ENCODE assay signal across 19 cellular contexts in genomic region chr1:219506337-219506944, GRCh38.
"Had no signal": no experiment of that assay in that cellular context is flagged by ENCODE, and none has a peak within 500 bp of the region (broad histone marks: within the 10 kb centered on the region; RNA-seq: fewer than 3 reads in every experiment).

No MANE protein-coding gene starts in this region.

- H3K27me3 ChIP-seq: cardiac muscle cell, heart right ventricle, sigmoid colon, testis, upper lobe of right lung had no signal

- H3K4me1 Mint-ChIP-seq: activated CD8-positive, alpha-beta memory T cell treated with anti-CD3 and anti-CD28 coated beads, Interleukin-2, amount 10 ng/mL, durations not matched to agents 7 days and 5 days; activated naive CD4-positive, alpha-beta T cell treated with anti-CD3 and anti-CD28 coated beads, Interleukin-2, amount 10 ng/mL, durations not matched to agents 7 days and 5 days; memory B cell; stimulated activated naive CD8-positive, alpha-beta T cell treated with anti-CD3 and anti-CD28 coated beads, Interleukin-15, amount 100 ng/mL, for 72 hours had no signal

- H3K9me3 Mint-ChIP-seq: activated CD4-positive, alpha-beta memory T cell treated with anti-CD3 and anti-CD28 coated beads for 36 hours; activated naive CD4-positive, alpha-beta T cell treated with anti-CD3 and anti-CD28 coated beads, Interleukin-2, amount 10 ng/mL, durations not matched to agents 7 days and 5 days; activated T-helper 2 cell treated with anti-CD3 and anti-CD28 coated beads, Interferon-gamma antibody, Interleukin-2, Interleukin-4, amounts not matched to agents 10 μg/mL and 5 μg/mL and 100 μg/mL, durations not matched to agents 14 hours and 24 hours and 36 hours; memory B cell; stimulated activated naive CD8-positive, alpha-beta T cell treated with anti-CD3 and anti-CD28 coated beads, Interleukin-15, amount 100 ng/mL, for 72 hours had no signal

- H3K36me3 Mint-ChIP-seq: activated CD4-positive, alpha-beta memory T cell treated with anti-CD3 and anti-CD28 coated beads for 36 hours; activated CD8-positive, alpha-beta memory T cell treated with anti-CD3 and anti-CD28 coated beads, Interleukin-2, amount 10 ng/mL, durations not matched to agents 7 days and 5 days; activated naive CD4-positive, alpha-beta T cell treated with anti-CD3 and anti-CD28 coated beads, Interleukin-2, amount 10 ng/mL, durations not matched to agents 7 days and 5 days; memory B cell; natural killer cell treated with Interleukin-12 subunit alpha and Interleukin-12 subunit beta and Interleukin-15 and Interleukin-18, amount 100 ng/mL, for 72 hours had no signal

- H3K27ac Mint-ChIP-seq: activated CD4-positive, alpha-beta memory T cell treated with anti-CD3 and anti-CD28 coated beads for 36 hours; activated CD8-positive, alpha-beta memory T cell treated with anti-CD3 and anti-CD28 coated beads, Interleukin-2, amount 10 ng/mL, durations not matched to agents 7 days and 5 days; activated naive CD4-positive, alpha-beta T cell treated with anti-CD3 and anti-CD28 coated beads, Interleukin-2, amount 10 ng/mL, durations not matched to agents 7 days and 5 days; activated T-helper 2 cell treated with anti-CD3 and anti-CD28 coated beads, Interferon-gamma antibody, Interleukin-2, Interleukin-4, amounts not matched to agents 10 μg/mL and 5 μg/mL and 100 μg/mL, durations not matched to agents 14 hours and 24 hours and 36 hours; memory B cell; natural killer cell treated with Interleukin-12 subunit alpha and Interleukin-12 subunit beta and Interleukin-15 and Interleukin-18, amount 100 ng/mL, for 72 hours; stimulated activated naive CD8-positive, alpha-beta T cell treated with anti-CD3 and anti-CD28 coated beads, Interleukin-15, amount 100 ng/mL, for 72 hours had no signal

- H3K4me3 Mint-ChIP-seq: activated CD4-positive, alpha-beta memory T cell treated with anti-CD3 and anti-CD28 coated beads for 36 hours; activated CD8-positive, alpha-beta memory T cell treated with anti-CD3 and anti-CD28 coated beads, Interleukin-2, amount 10 ng/mL, durations not matched to agents 7 days and 5 days; activated naive CD4-positive, alpha-beta T cell treated with anti-CD3 and anti-CD28 coated beads, Interleukin-2, amount 10 ng/mL, durations not matched to agents 7 days and 5 days; memory B cell; natural killer cell treated with Interleukin-12 subunit alpha and Interleukin-12 subunit beta and Interleukin-15 and Interleukin-18, amount 100 ng/mL, for 72 hours; stimulated activated naive CD8-positive, alpha-beta T cell treated with anti-CD3 and anti-CD28 coated beads, Interleukin-15, amount 100 ng/mL, for 72 hours had no signal

- H3K9me3 ChIP-seq: heart right ventricle, left ventricle myocardium inferior, sigmoid colon, testis, upper lobe of right lung had no signal

- DNase-seq: activated CD4-positive, alpha-beta memory T cell treated with anti-CD3 and anti-CD28 coated beads for 36 hours; activated CD4-positive, CD25-positive, alpha-beta regulatory T cell treated with anti-CD3 and anti-CD28 coated beads, Interleukin-2, amount 50 U/mL, for 72 hours; activated CD8-positive, alpha-beta memory T cell treated with anti-CD3 and anti-CD28 coated beads, Interleukin-2, amount 10 ng/mL, durations not matched to agents 7 days and 5 days; activated naive CD4-positive, alpha-beta T cell treated with anti-CD3 and anti-CD28 coated beads, Interleukin-2, amount 10 ng/mL, durations not matched to agents 7 days and 5 days; activated T-cell treated with anti-CD3 and anti-CD28 coated beads, Interleukin-2, amount 50 U/mL, for 1 hour; heart right ventricle; kidney; left ventricle myocardium inferior; sigmoid colon; stimulated activated CD4-positive, alpha-beta T cell treated with anti-CD3 and anti-CD28 coated beads, Interleukin-1b, Interleukin-23, amount 100 ng/mL, for 48 hours; stimulated activated naive CD8-positive, alpha-beta T cell treated with anti-CD3 and anti-CD28 coated beads, Interleukin-15, amount 100 ng/mL, for 72 hours; T-helper 9 cell; testis; upper lobe of right lung had no signal

- H3K36me3 ChIP-seq: cardiac muscle cell, heart right ventricle, left ventricle myocardium inferior, sigmoid colon, upper lobe of right lung had no signal

- H3K4me1 ChIP-seq: left ventricle myocardium inferior, sigmoid colon, testis, upper lobe of right lung had no signal

- H3K27ac ChIP-seq: cardiac muscle cell, epithelial cell of prostate, testis, upper lobe of right lung had no signal

- H3K27me3 Mint-ChIP-seq: activated CD4-positive, alpha-beta memory T cell treated with anti-CD3 and anti-CD28 coated beads for 36 hours; activated CD8-positive, alpha-beta memory T cell treated with anti-CD3 and anti-CD28 coated beads, Interleukin-2, amount 10 ng/mL, durations not matched to agents 7 days and 5 days; activated naive CD4-positive, alpha-beta T cell treated with anti-CD3 and anti-CD28 coated beads, Interleukin-2, amount 10 ng/mL, durations not matched to agents 7 days and 5 days; natural killer cell treated with Interleukin-12 subunit alpha and Interleukin-12 subunit beta and Interleukin-15 and Interleukin-18, amount 100 ng/mL, for 72 hours; stimulated activated naive CD8-positive, alpha-beta T cell treated with anti-CD3 and anti-CD28 coated beads, Interleukin-15, amount 100 ng/mL, for 72 hours had no signal

- H3K4me3 ChIP-seq: cardiac muscle cell, heart right ventricle, left ventricle myocardium inferior, sigmoid colon, testis, upper lobe of right lung had no signal

- ATAC-seq: activated CD8-positive, alpha-beta memory T cell treated with anti-CD3 and anti-CD28 coated beads, Interleukin-2, amount 10 ng/mL, durations not matched to agents 7 days and 5 days; heart right ventricle; natural killer cell treated with Interleukin-12 subunit alpha and Interleukin-12 subunit beta and Interleukin-15 and Interleukin-18, amount 100 ng/mL, for 72 hours; stimulated activated naive CD8-positive, alpha-beta T cell treated with anti-CD3 and anti-CD28 coated beads, Interleukin-15, amount 100 ng/mL, for 72 hours; upper lobe of right lung had no signal
